In the genomic region with DNA sequence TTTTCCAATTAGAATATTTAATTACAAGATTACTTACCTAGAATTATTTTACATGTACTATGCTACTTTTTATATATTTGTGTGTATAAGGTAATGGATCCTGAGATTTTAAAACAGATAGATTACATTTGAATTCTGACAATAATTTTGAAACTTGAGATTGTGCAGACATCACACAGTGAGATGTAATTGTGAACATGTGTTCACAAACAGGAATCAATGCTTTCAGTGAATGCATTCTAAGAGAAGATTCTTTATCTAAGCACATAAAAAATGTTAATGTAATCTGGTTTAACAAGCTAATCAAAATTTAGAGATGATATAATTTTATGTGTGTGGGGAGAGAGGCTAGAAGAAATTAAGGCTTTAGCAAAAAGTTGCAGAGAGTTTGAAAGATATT, we compare ENCODE assay signal across 31 cellular contexts.
"Had no signal": no experiment of that assay in that cellular context is flagged by ENCODE, and none has a peak within 500 bp of the region (broad histone marks: within the 10 kb centered on the region; RNA-seq: fewer than 3 reads in every experiment).

No MANE protein-coding gene starts in this region.

- ATAC-seq: activated CD8-positive, alpha-beta T cell treated with anti-CD3 and anti-CD28 coated beads for 36 hours; activated naive CD4-positive, alpha-beta T cell treated with anti-CD3 and anti-CD28 coated beads, Interleukin-2, amount 50 U/mL, for 72 hours; activated T-cell treated with anti-CD3 and anti-CD28 coated beads, Interleukin-2, amount 50 U/mL, for 4 hours; activated T-cell treated with anti-CD3 and anti-CD28 coated beads, Interleukin-2, amount 50 U/mL, for 72 hours; activated T-helper 17 cell treated with anti-CD3 and anti-CD28 coated beads, Interleukin-2, amount 50 U/mL, for 72 hours; body of pancreas had no signal

- H3K27me3 ChIP-seq: adrenal gland, body of pancreas, brain microvascular endothelial cell, breast epithelium had no signal

- H3K9me3 ChIP-seq: adrenal gland, body of pancreas, breast epithelium had no signal

- H3K27ac ChIP-seq: adrenal gland, body of pancreas, brain microvascular endothelial cell, breast epithelium, VCaP had no signal

- H3K36me3 ChIP-seq: adrenal gland, brain microvascular endothelial cell, breast epithelium had no signal

- H3K4me3 ChIP-seq: adrenal gland, body of pancreas, breast epithelium had no signal

- DNase-seq: activated B cell treated with CpG ODN at 0.5 μM for 24 hours; activated CD4-positive, alpha-beta memory T cell treated with anti-CD3 and anti-CD28 coated beads for 36 hours; activated CD4-positive, alpha-beta T cell treated with anti-CD3 and anti-CD28 coated beads for 4 hours; activated CD4-positive, alpha-beta T cell treated with anti-CD3 and anti-CD28 coated beads, Interleukin-2, amount 10 ng/mL, durations not matched to agents 24 days and 14 days; activated CD4-positive, alpha-beta T cell treated with anti-CD3 and anti-CD28 coated beads, Interleukin-2, amount 50 U/mL, for 1 hour; activated CD4-positive, alpha-beta T cell treated with anti-CD3 and anti-CD28 coated beads, Interleukin-2, amount 50 U/mL, for 4 hours; activated CD4-positive, CD25-positive, alpha-beta regulatory T cell treated with anti-CD3 and anti-CD28 coated beads, Interleukin-2, amount 50 U/mL, for 72 hours; activated CD8-positive, alpha-beta memory T cell treated with anti-CD3 and anti-CD28 coated beads, Interleukin-2, amount 50 U/mL, for 4 hours; activated CD8-positive, alpha-beta T cell treated with anti-CD3 and anti-CD28 coated beads for 36 hours; activated effector memory CD4-positive, alpha-beta T cell treated with anti-CD3 and anti-CD28 coated beads, Interleukin-2, amount 50 U/mL, for 16 hours; activated gamma-delta T cell treated with Interleukin-2 at 50 U/mL for 16 hours; activated naive CD4-positive, alpha-beta T cell; activated naive CD4-positive, alpha-beta T cell treated with anti-CD3 and anti-CD28 coated beads for 36 hours; activated naive CD4-positive, alpha-beta T cell treated with anti-CD3 and anti-CD28 coated beads, Interleukin-2, amount 50 U/mL, for 16 hours; activated naive CD8-positive, alpha-beta T cell treated with anti-CD3 and anti-CD28 coated beads for 36 hours; activated T-cell treated with anti-CD3 and anti-CD28 coated beads for 4 hours; activated T-cell treated with anti-CD3 and anti-CD28 coated beads, Interleukin-2, amount 50 U/mL, for 1 hour; activated T-cell treated with anti-CD3 and anti-CD28 coated beads, Interleukin-2, amount 50 U/mL, for 4 hours; activated T-cell treated with anti-CD3 and anti-CD28 coated beads, Interleukin-2, amount 50 U/mL, for 72 hours; adrenal gland; amniotic stem cell; aorta; body of pancreas; brain microvascular endothelial cell; central memory CD4-positive, alpha-beta T cell; T-helper 2 cell; T-helper 9 cell had no signal

- H3K4me1 ChIP-seq: adrenal gland, body of pancreas, breast epithelium had no signal
